In genomic region chr7:82894341-82894740, GRCh38 we compare ENCODE assay signal across 7 cellular contexts.
A peak's percentile ranks its signal among the peaks of the same experiment; 100 is the strongest.
DNase-seq lines count a peak whose midpoint lies in the region; FAIRE-seq and TF ChIP-seq lines count a peak whose summit lies in the region.
"Not testable (repeated sequence)": the region's sequence is repeated elsewhere in the genome, so short reads cannot be mapped to it uniquely, and the experiment has no call there.

No MANE protein-coding gene starts in this region.

- H4K5ac ChIP-seq in mesendoderm (ENCODE audit: low read length) = not testable (repeated sequence)

- H3K27ac Mint-ChIP-seq in endodermal cell = not testable (repeated sequence)

- not testable (repeated sequence) for H3K4ac ChIP-seq in mesendoderm (ENCODE audit: low read depth, low read length)

- not testable (repeated sequence) for H3K4me2 ChIP-seq in mesendoderm (ENCODE audit: low read length)

- not testable (repeated sequence) for H3K9ac ChIP-seq in endodermal cell (ENCODE audit: extremely low read depth, low read length, poor library complexity, severe bottlenecking); mesendoderm (ENCODE audit: low read length)

- not testable (repeated sequence) for H3K56ac ChIP-seq in mesendoderm (ENCODE audit: low read length)

- H3K27ac ChIP-seq in A673 (ENCODE audit: low read depth, low read length, poor library complexity, severe bottlenecking); endodermal cell (ENCODE audit: low read depth, low read length); mesendoderm (ENCODE audit: low read depth, low read length): not testable (repeated sequence)

- peak; percentile 76 for FAIRE-seq in urothelium cell line (lab: Jason Lieb, UNC)

- H3K36me3 Mint-ChIP-seq in endodermal cell (ENCODE audit: low read depth) = not testable (repeated sequence)

- 67 to 69% methylated on average over 5 to 7 of the region's 7 CpGs for WGBS in endodermal cell (ENCODE audit: insufficient coverage in 1 of 2, insufficient read length in 1 of 2), 2 experiments
- WGBS in mesendoderm (ENCODE audit: extremely low coverage, insufficient coverage, low lambda C conversion rate) = no CpG with 5 or more reads among the region's 7 CpGs

- H2BK15ac ChIP-seq in mesendoderm (replicated peaks; ENCODE audit: low read depth) = not testable (repeated sequence)

- H3K27me3 Mint-ChIP-seq in endodermal cell (ENCODE audit: insufficient read depth) = not testable (repeated sequence)

- H3K9me3 ChIP-seq in A673 (ENCODE audit: low read depth, low read length, poor library complexity, severe bottlenecking); endodermal cell (ENCODE audit: control insufficient read depth, low read length): not testable (repeated sequence)

- H3K4me1 ChIP-seq in A673 (ENCODE audit: insufficient read depth, low read length, poor library complexity, severe bottlenecking); endodermal cell (ENCODE audit: control insufficient read depth, insufficient read depth, low read length); mesendoderm (ENCODE audit: control insufficient read depth, low read depth, low read length): not testable (repeated sequence)

- in situ Hi-C loops in astrocyte of the spinal cord (cut with HindIII; ENCODE audit: low sequenced_read_pairs) = not testable (repeated sequence)

- not testable (repeated sequence) for H3K79me1 ChIP-seq in mesendoderm (ENCODE audit: low read length)

- CTCF ChIA-PET in A673 (lab: Charles Lee) = not testable (repeated sequence)

- H2BK120ac ChIP-seq in mesendoderm (ENCODE audit: low read depth, low read length) = not testable (repeated sequence)

- not testable (repeated sequence) for H3K4me3 Mint-ChIP-seq in endodermal cell

- POLR2A ChIA-PET in A673 (lab: Charles Lee; ENCODE audit: low non-redundant PET) = not testable (repeated sequence)

- H3K4me1 Mint-ChIP-seq in endodermal cell = not testable (repeated sequence)

- not testable (repeated sequence) for H4K8ac ChIP-seq in mesendoderm (ENCODE audit: low read depth, low read length)

- H2AK5ac ChIP-seq in mesendoderm (ENCODE audit: low read length) = not testable (repeated sequence)

- BruUV-seq in A673 (replicated peaks; lab: Mats Ljungman, UMichigan) = not testable (repeated sequence)

- H3K36me3 ChIP-seq in A673 (ENCODE audit: insufficient read depth, low read length, poor library complexity, severe bottlenecking); endodermal cell (ENCODE audit: control insufficient read depth, insufficient read depth, low read length); mesendoderm (ENCODE audit: control insufficient read depth, insufficient read depth, low read length): not testable (repeated sequence)

- H2BK5ac ChIP-seq in mesendoderm (ENCODE audit: low read length) = not testable (repeated sequence)

- H3K4me3 ChIP-seq in A673 (ENCODE audit: low read depth, low read length, poor library complexity, severe bottlenecking); astrocyte of the spinal cord (ENCODE audit: low read depth, low read length); endodermal cell (ENCODE audit: low read length); mesendoderm (ENCODE audit: low read length): not testable (repeated sequence)

- H3K79me2 ChIP-seq in mesendoderm (ENCODE audit: control insufficient read depth, insufficient read depth, low read length) = not testable (repeated sequence)

- TF ChIP-seq CTCF in A673 (conservative IDR thresholded peaks at IDR 0.05; ENCODE audit: low read depth, low read length); astrocyte of the spinal cord (IDR thresholded peaks at IDR 0.05; ENCODE audit: low read depth, low read length); endodermal cell (conservative IDR thresholded peaks at IDR 0.05): not testable (repeated sequence)

- not testable (repeated sequence) for H3K23ac ChIP-seq in mesendoderm (ENCODE audit: low read length)

- DNase-seq in A673 (ENCODE audit: low spot score) = peak; percentile 28
- peak; percentile 26 for DNase-seq in M059J (ENCODE audit: low read depth)
- peak; percentile 15 for DNase-seq in OCI-M1 (lab: John Stamatoyannopoulos, UW)
- peak; percentile 3 for DNase-seq in astrocyte of the spinal cord (ENCODE audit: low read depth, low spot score)
- peak; percentile 46 for DNase-seq in endodermal cell
- peak; percentile 26 for DNase-seq in mesendoderm
- not testable (repeated sequence) for DNase-seq in urothelium cell line (ENCODE audit: low spot score)

- not testable (repeated sequence) for H3K18ac ChIP-seq in mesendoderm (ENCODE audit: low read length)

- not testable (repeated sequence) for H3K9me3 Mint-ChIP-seq in endodermal cell

- intact Hi-C loops in A673 (cut with micrococcal nuclease; ENCODE audit: unreplicated experiment) = not testable (repeated sequence)

- not testable (repeated sequence) for H3K27me3 ChIP-seq in A673 (replicated peaks; ENCODE audit: insufficient read depth, low read depth, low read length, poor library complexity); endodermal cell (ENCODE audit: control insufficient read depth, insufficient read depth, low read length, poor library complexity, severe bottlenecking); mesendoderm (ENCODE audit: insufficient read depth, low read length, poor library complexity)
